ENCODE assay signal across 11 cellular contexts in the genomic region with DNA sequence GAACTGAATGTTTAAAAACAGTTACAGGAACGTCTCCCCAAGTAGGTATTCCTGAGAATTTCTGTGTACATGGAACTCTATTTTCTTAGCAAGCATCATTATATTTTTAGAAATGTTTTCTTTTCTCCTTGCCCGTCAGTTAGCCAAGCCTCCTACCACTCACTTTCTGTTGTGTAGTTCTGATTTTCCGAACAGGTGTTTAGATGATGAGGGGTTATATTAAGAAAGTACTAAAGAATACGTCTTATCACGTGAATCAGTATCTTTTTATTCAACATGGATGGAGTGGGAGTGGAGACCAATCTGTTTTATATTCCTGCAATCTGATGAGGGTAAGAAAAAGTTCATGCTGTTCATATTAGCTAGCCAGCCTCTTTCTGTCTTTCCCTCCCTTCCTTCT. TPM values are rescaled to one million over a fixed set of nuclear protein-coding genes. Genes with fewer than 3 reads are reported as not detected.
DNase-seq lines count a peak whose midpoint lies in the region; ATAC-seq, FAIRE-seq and TF ChIP-seq lines count a peak whose summit lies in the region.
"Had no signal": no experiment of that assay in that cellular context is flagged by ENCODE, and none has a peak within 500 bp of the region (broad histone marks: within the 10 kb centered on the region; RNA-seq: fewer than 3 reads in every experiment).

No MANE protein-coding gene starts in this region.

- H3K4me3 Mint-ChIP-seq in brain (peak overlapping the region; percentile 44 to 78 (median 65)), osteocyte (ENCODE audit: unreplicated experiment) (no peak overlapping the region)

- no peak overlapping the region for H3K4me3 ChIP-seq in KMS-11 (IDR thresholded peaks at IDR 0.05; ENCODE audit: insufficient read depth, low read depth, low read length)

- H3K36me3 Mint-ChIP-seq in brain (peaks cover 31% of the 10 kb centered on the region), osteocyte (ENCODE audit: unreplicated experiment) (peaks cover 6% of the 10 kb centered on the region)

- no peak for TF ChIP-seq CTCF in KMS-11 (conservative IDR thresholded peaks at IDR 0.05; ENCODE audit: low read depth, low read length)
- no peak for TF ChIP-seq CTCF in brain (conservative IDR thresholded peaks at IDR 0.05)
- TF ChIP-seq CTCF in osteocyte (IDR thresholded peaks at IDR 0.05): no peak

- H3K4me1 Mint-ChIP-seq in brain (peaks cover 100% of the 10 kb centered on the region), osteocyte (ENCODE audit: unreplicated experiment) (peaks cover 46% of the 10 kb centered on the region)

- H3K27ac Mint-ChIP-seq in brain (peak overlapping the region; percentile 74 to 94 (median 87)), osteocyte (ENCODE audit: unreplicated experiment) (peak overlapping the region; percentile 52)

- H3K36me3 ChIP-seq in KMS-11 (ENCODE audit: insufficient read depth): no peaks in the 10 kb centered on the region

- ATAC-seq in HG03457 (IDR thresholded peaks at IDR 0.05; ENCODE audit: unreplicated experiment) (no peak), GM21515 (IDR thresholded peaks at IDR 0.05; ENCODE audit: unreplicated experiment) (no peak)

- peak overlapping the region; percentile 77 for H3K27ac ChIP-seq in KMS-11

- H3K79me2 ChIP-seq in KMS-11 (ENCODE audit: insufficient read depth, low read depth): peaks cover 81% of the 10 kb centered on the region

- FAIRE-seq in GM12891 (lab: Jason Lieb, UNC): peak; percentile 47

- H2AFZ ChIP-seq in KMS-11 (ENCODE audit: low read depth): no peak overlapping the region

- no peaks in the 10 kb centered on the region for H3K27me3 ChIP-seq in KMS-11 (ENCODE audit: insufficient read depth, low read depth)

- peak overlapping the region; percentile 61 for H3K4me2 ChIP-seq in KMS-11

- H3K9me3 Mint-ChIP-seq in brain (no peaks in the 10 kb centered on the region), osteocyte (ENCODE audit: unreplicated experiment) (no peaks in the 10 kb centered on the region)

- peak overlapping the region; percentile 26; the same call in 1 of the 2 replicates for H3K9ac ChIP-seq in KMS-11

- H3K4me1 ChIP-seq in KMS-11 (ENCODE audit: low read depth, poor library complexity, severe bottlenecking): peaks cover 81% of the 10 kb centered on the region

- intact Hi-C loops in cardiac septum (cut with DNase I): no loop called here

- H3K27me3 Mint-ChIP-seq in brain (no peaks in the 10 kb centered on the region), osteocyte (ENCODE audit: unreplicated experiment) (no peaks in the 10 kb centered on the region)

- DNase-seq in GM12891 (ENCODE audit: insufficient read length, low spot score) (no peak), osteocyte (ENCODE audit: extremely low spot score, unreplicated experiment) (no peak), AML-193 (lab: John Stamatoyannopoulos, UW) (no peak), cardiac septum (ENCODE audit: low spot score) (no peak)
- DNase-seq: cortex of kidney, NCI-H1048, SW 1271 had no signal

- no peaks in the 10 kb centered on the region; the same call in 1 of the 2 replicates for H4K20me1 ChIP-seq in KMS-11 (ENCODE audit: insufficient read depth)

- no peak for TF ChIP-seq POLR2A in GM12891 (IDR thresholded peaks at IDR 0.05; ENCODE audit: low read depth, low read length)

TF ChIP-seq in GM12891, 5 proteins besides CTCF, POLR2A, EP300 and RAD21:
- TF ChIP-seq POU2F2 (IDR thresholded peaks at IDR 0.05; ENCODE audit: low read depth, low read length): no peak
- TF ChIP-seq SPI1 (IDR thresholded peaks at IDR 0.05; ENCODE audit: low read depth, low read length): no peak
- TF ChIP-seq POLR2AphosphoS5 (IDR thresholded peaks at IDR 0.05; ENCODE audit: low read depth, low read length): no peak
- no peak for TF ChIP-seq PAX5 (IDR thresholded peaks at IDR 0.05; ENCODE audit: insufficient read depth, low read length, severe bottlenecking)
- TF ChIP-seq TAF1 (IDR thresholded peaks at IDR 0.05; ENCODE audit: low read depth, low read length): no peak

RNA-seq across cellular contexts. Expression of gene MSI2, which starts 29.4 kb away (rescaled TPM):
- polyA plus RNA-seq in GM12891 (2012; ENCODE audit: low read depth, missing spikeins): 51.0 TPM
- 79.1 TPM for polyA plus RNA-seq in brain (ENCODE audit: insufficient read depth, low read depth, low replicate concordance)
- total RNA-seq in osteocyte: 68.5 and 75.5 TPM in 2 replicates
- 112 TPM for total RNA-seq in cardiac septum
